ENCODE assay signal across 8 cellular contexts in genomic region chr15:70762469-70763119, GRCh38. TPM values are rescaled to one million over a fixed set of nuclear protein-coding genes. Genes with fewer than 3 reads are reported as not detected.
DNase-seq lines count a peak whose midpoint lies in the region; TF ChIP-seq lines count a peak whose summit lies in the region.

No MANE protein-coding gene starts in this region.

- peaks cover 60% of the 10 kb centered on the region for H3K27me3 Mint-ChIP-seq in T-helper 1 cell treated with Interleukin-12 subunit alpha and Interleukin-12 subunit beta and Interleukin-4 antibody, amounts not matched to agents 30 μg/mL and 1 μg/mL, for 36 hours (ENCODE audit: low read depth)

- H3K4me3 ChIP-seq in HUES64 (ENCODE audit: low read length) (peak overlapping the region; percentile 88), ovary (peak overlapping the region; percentile 73)

- TF ChIP-seq POLR2A in ovary (IDR thresholded peaks at IDR 0.05) = no peak

- no peak overlapping the region for H3K27ac Mint-ChIP-seq in T-helper 1 cell treated with Interleukin-12 subunit alpha and Interleukin-12 subunit beta and Interleukin-4 antibody, amounts not matched to agents 30 μg/mL and 1 μg/mL, for 36 hours

- no peaks in the 10 kb centered on the region for H3K36me3 ChIP-seq in HUES64 (ENCODE audit: insufficient read depth, low read length)
- H3K36me3 ChIP-seq in ovary = no peaks in the 10 kb centered on the region

- under 1% methylated on average over 45 of the region's 45 CpGs for WGBS in HUES64
- 1 to 2% (median 1%) methylated on average over 45 of the region's 45 CpGs for WGBS in ovary, 3 donors

- peaks cover 29% of the 10 kb centered on the region for H3K4me1 ChIP-seq in HUES64 (ENCODE audit: insufficient read depth, low read length)
- H3K4me1 ChIP-seq in ovary (ENCODE audit: insufficient read depth) = peaks cover 4% of the 10 kb centered on the region

- no peaks in the 10 kb centered on the region for H3K9me3 ChIP-seq in HUES64 (ENCODE audit: insufficient read depth, low read depth, low read length)
- H3K9me3 ChIP-seq in ovary = no peaks in the 10 kb centered on the region

- peaks cover 2% of the 10 kb centered on the region for H3K36me3 Mint-ChIP-seq in T-helper 1 cell treated with Interleukin-12 subunit alpha and Interleukin-12 subunit beta and Interleukin-4 antibody, amounts not matched to agents 30 μg/mL and 1 μg/mL, for 36 hours (ENCODE audit: low read depth)

- H3K9ac ChIP-seq in HUES64 (ENCODE audit: low read depth, low read length) = peak overlapping the region; percentile 73

- H3K9me3 Mint-ChIP-seq in T-helper 1 cell treated with Interleukin-12 subunit alpha and Interleukin-12 subunit beta and Interleukin-4 antibody, amounts not matched to agents 30 μg/mL and 1 μg/mL, for 36 hours = no peaks in the 10 kb centered on the region

- H3K4me3 Mint-ChIP-seq in T-helper 1 cell treated with Interleukin-12 subunit alpha and Interleukin-12 subunit beta and Interleukin-4 antibody, amounts not matched to agents 30 μg/mL and 1 μg/mL, for 36 hours = peak overlapping the region; percentile 56

- peaks cover 9% of the 10 kb centered on the region for H3K4me1 Mint-ChIP-seq in T-helper 1 cell treated with Interleukin-12 subunit alpha and Interleukin-12 subunit beta and Interleukin-4 antibody, amounts not matched to agents 30 μg/mL and 1 μg/mL, for 36 hours (ENCODE audit: low read depth)

- TF ChIP-seq CTCF in ovary (IDR thresholded peaks at IDR 0.05) = no peak

- no peak for TF ChIP-seq EP300 in ovary (IDR thresholded peaks at IDR 0.05)

- DNase-seq in T-helper 1 cell (no peak), germinal center (ENCODE audit: low spot score) (peak; percentile 6), ovary (peak in 4 of 5 donors; percentile 35 to 65 (median 54)), NCI-H2171 (lab: John Stamatoyannopoulos, UW) (no peak), GDM1 (lab: John Stamatoyannopoulos, UW) (no peak)
- DNase-seq in activated T-cell treated with anti-CD3 and anti-CD28 coated beads, Interleukin-2, amount 50 U/mL, for 48 hours = peak; percentile 36 to 39

- H3K27me3 ChIP-seq in HUES64 (ENCODE audit: insufficient read depth, low read length) (peaks cover 8% of the 10 kb centered on the region; the same call in 1 of the 2 replicates), ovary (no peaks in the 10 kb centered on the region)

- peak overlapping the region; percentile 83; the same call in 1 of the 2 replicates for H3K27ac ChIP-seq in HUES64 (ENCODE audit: low read depth, low read length)
- peak overlapping the region; percentile 90 for H3K27ac ChIP-seq in ovary

- intact Hi-C loops in ovary (cut with DNase I) = loop anchor here in 1 of 4 donors (10.0 kb wide), 1 partner anchor 52 kb away; no protein-coding TSS in a partner anchor

RNA-seq across cellular contexts. Expression of gene UACA, which starts 0.8 kb away (rescaled TPM):
- 19.1 TPM for polyA plus RNA-seq in HUES64 (2013, experiment 1 of 2)
- 28.1 TPM for polyA plus RNA-seq in HUES64 (2013, experiment 2 of 2)
- 10 to 100 TPM; 40.7 to 62.0 (median 53.4) TPM for total RNA-seq in ovary
- polyA plus RNA-seq in ovary = 10 to 100 TPM; 28.6 to 45.3 TPM

Comparison
In these comparisons a context has a peak if more than half of its experiments do, and no peak if none do; other contexts are left out.
1. DNase-seq: peak in activated T-cell treated with anti-CD3 and anti-CD28 coated beads, Interleukin-2, amount 50 U/mL, for 48 hours (2 of 2), germinal center (single experiment) and ovary (4 of 5); none in T-helper 1 cell (0 of 5), NCI-H2171 (single experiment) and GDM1 (single experiment).